ENCODE assay signal across 23 cellular contexts in the genomic region with DNA sequence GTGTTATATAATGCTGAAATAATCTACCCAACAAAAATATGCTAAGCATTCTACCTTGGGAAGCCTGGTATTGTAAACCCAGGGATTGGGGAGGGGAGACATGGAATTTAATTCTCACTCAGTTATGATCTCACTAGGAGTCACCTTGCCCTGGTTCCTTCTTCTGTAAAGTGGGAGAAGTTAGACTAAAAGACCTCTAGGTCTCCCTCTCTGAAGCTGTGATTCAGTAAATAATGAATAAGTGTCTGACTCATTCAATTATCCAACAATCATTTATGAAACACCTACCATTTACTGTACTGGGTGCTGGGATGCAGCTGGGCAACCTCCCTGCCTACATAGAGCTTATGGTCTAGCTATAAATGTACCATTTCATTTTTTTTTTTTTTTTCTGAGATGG. TPM values are rescaled to one million over a fixed set of nuclear protein-coding genes. Genes with fewer than 3 reads are reported as not detected.
DNase-seq lines count a peak whose midpoint lies in the region; ATAC-seq and TF ChIP-seq lines count a peak whose summit lies in the region.
"Had no signal": no experiment of that assay in that cellular context is flagged by ENCODE, and none has a peak within 500 bp of the region (broad histone marks: within the 10 kb centered on the region; RNA-seq: fewer than 3 reads in every experiment).

No MANE protein-coding gene starts in this region.

- H3K9me2 ChIP-seq in PC-3 (replicated peaks; ENCODE audit: low read length) (no peaks in the 10 kb centered on the region), PC-9 (ENCODE audit: insufficient read depth) (no peaks in the 10 kb centered on the region), hepatocyte (replicated peaks; ENCODE audit: insufficient read depth) (no peaks in the 10 kb centered on the region)

- no peak overlapping the region for H3K9ac ChIP-seq in PC-3 (ENCODE audit: low read length)

- CTCF ChIA-PET in PC-3 (lab: Charles Lee) = no interaction called here
- CTCF ChIA-PET in PC-9 (lab: Charles Lee) = interaction anchor here (0.6 kb wide), 1 partner anchor 14 kb away, joined by 3 read pairs; no protein-coding TSS in a partner anchor

- H3K79me2 ChIP-seq in PC-3 (ENCODE audit: low read length) (no peaks in the 10 kb centered on the region), PC-9 (ENCODE audit: low read depth) (no peaks in the 10 kb centered on the region), hepatocyte (no peaks in the 10 kb centered on the region)

- H3K4me3 ChIP-seq in PC-3 (ENCODE audit: low read length) (no peak overlapping the region), epithelial cell of esophagus (ENCODE audit: low read length) (no peak overlapping the region), PC-9 (no peak overlapping the region), hepatocyte (no peak overlapping the region)
- H3K4me3 ChIP-seq: ovary, thyroid gland had no signal

- intact Hi-C loops in PC-3 (cut with micrococcal nuclease) = loop anchor here (2.0 kb wide), 1 partner anchor 34 kb away; no protein-coding TSS in a partner anchor
- intact Hi-C loops in PC-9 (cut with micrococcal nuclease; ENCODE audit: unreplicated experiment) = no loop called here

- H4K20me1 ChIP-seq in PC-3 (ENCODE audit: low read length) (no peaks in the 10 kb centered on the region), PC-9 (ENCODE audit: insufficient read depth) (no peaks in the 10 kb centered on the region), hepatocyte (ENCODE audit: insufficient read depth, poor library complexity, severe bottlenecking) (no peaks in the 10 kb centered on the region)

- H3K27ac ChIP-seq in PC-3 (ENCODE audit: low read length) = no peak overlapping the region
- no peak overlapping the region for H3K27ac ChIP-seq in PC-9
- no peak overlapping the region for H3K27ac ChIP-seq in hepatocyte
- H3K27ac ChIP-seq: ovary, thyroid gland had no signal

- H3K27me3 ChIP-seq in PC-3 (ENCODE audit: low read length) (no peaks in the 10 kb centered on the region), PC-9 (ENCODE audit: insufficient read depth, low read depth) (no peaks in the 10 kb centered on the region), hepatocyte (no peaks in the 10 kb centered on the region)
- H3K27me3 ChIP-seq: ovary, thyroid gland had no signal

- H3F3A ChIP-seq in PC-3 (ENCODE audit: low read length, unreplicated experiment) = no peaks in the 10 kb centered on the region
- H3F3A ChIP-seq in PC-9 (ENCODE audit: insufficient read depth, low read depth) = no peaks in the 10 kb centered on the region; the same call in none of the 2 replicates

- no peak overlapping the region for H3K4me2 ChIP-seq in PC-3 (ENCODE audit: low read length)
- H3K4me2 ChIP-seq in PC-9 = no peak overlapping the region
- H3K4me2 ChIP-seq in hepatocyte = no peak overlapping the region

- BruUV-seq in PC-3 (replicated peaks; lab: Mats Ljungman, UMichigan) (no TSS peak), PC-9 (replicated peaks; lab: Mats Ljungman, UMichigan) (no TSS peak)

- no peak for TF ChIP-seq CTCF in PC-3 (conservative IDR thresholded peaks at IDR 0.05; ENCODE audit: low read depth, low read length)
- TF ChIP-seq CTCF in epithelial cell of esophagus (IDR thresholded peaks at IDR 0.05; ENCODE audit: insufficient read depth, low read depth, low read length, missing control alignments) = no peak
- no peak for TF ChIP-seq CTCF in omental fat pad (IDR thresholded peaks at IDR 0.05)
- TF ChIP-seq CTCF in PC-9 (conservative IDR thresholded peaks at IDR 0.05) = no peak
- no peak for TF ChIP-seq CTCF in hepatocyte (IDR thresholded peaks at IDR 0.05; ENCODE audit: poor library complexity)

- ATAC-seq in PC-3 (peak; percentile 71), omental fat pad (ENCODE audit: low FRiP score) (peak; percentile 70), HG03457 (IDR thresholded peaks at IDR 0.05; ENCODE audit: unreplicated experiment) (no peak)
- ATAC-seq: natural killer cell; right cardiac atrium; stimulated activated naive CD8-positive, alpha-beta T cell treated with anti-CD3 and anti-CD28 coated beads, Interleukin-15, Interleukin-2, amounts not matched to agents 100 U/mL and 50 U/mL, for 24 hours had no signal

- no peaks in the 10 kb centered on the region for H3K36me3 ChIP-seq in PC-3 (ENCODE audit: low read depth, low read length)
- no peaks in the 10 kb centered on the region for H3K36me3 ChIP-seq in PC-9 (ENCODE audit: low read depth)
- no peaks in the 10 kb centered on the region for H3K36me3 ChIP-seq in hepatocyte (replicated peaks; ENCODE audit: insufficient read depth, low read depth)
- H3K36me3 ChIP-seq: ovary, thyroid gland had no signal

- H3K9me3 ChIP-seq in PC-3 (ENCODE audit: low read length) (no peaks in the 10 kb centered on the region), PC-9 (ENCODE audit: insufficient read depth, low read depth) (no peaks in the 10 kb centered on the region; the same call in 1 of the 2 replicates), hepatocyte (ENCODE audit: low read depth) (no peaks in the 10 kb centered on the region)
- H3K9me3 ChIP-seq: ovary, thyroid gland had no signal

- POLR2A ChIA-PET in PC-3 (lab: Charles Lee; ENCODE audit: unreplicated experiment) = no interaction called here
- POLR2A ChIA-PET in PC-9 (lab: Charles Lee; ENCODE audit: unreplicated experiment) = no interaction called here

- DNase-seq in ELR (ENCODE audit: low read depth) = peak; percentile 85
- DNase-seq in PC-3 = peak; percentile 74
- DNase-seq in epithelial cell of esophagus (ENCODE audit: low read depth) = peak; percentile 76
- DNase-seq in omental fat pad (ENCODE audit: low spot score) = no peak
- no peak for DNase-seq in PC-9
- no peak for DNase-seq in hepatocyte (ENCODE audit: low spot score)
- DNase-seq in D341Med (ENCODE audit: low spot score) = no peak
- DNase-seq: activated CD8-positive, alpha-beta memory T cell treated with anti-CD3 and anti-CD28 coated beads for 24 hours; activated naive CD4-positive, alpha-beta T cell; activated T-cell treated with anti-CD3 and anti-CD28 coated beads, Interleukin-2, amount 50 U/mL, for 24 hours; aorta; central memory CD4-positive, alpha-beta T cell; MM.1S; natural killer cell; NCI-H1417; NCI-H446 treated with DMSO at 0.1 percent for 48 hours; OCI-M1; ovary; right cardiac atrium; stimulated activated CD4-positive, alpha-beta T cell treated with anti-CD3 and anti-CD28 coated beads, Interleukin-12 subunit alpha, Interleukin-12 subunit beta, amount 100 ng/mL, for 4 hours; stimulated activated naive CD8-positive, alpha-beta T cell treated with anti-CD3 and anti-CD28 coated beads, Interleukin-15, Interleukin-2, amounts not matched to agents 100 U/mL and 50 U/mL, for 24 hours; thyroid gland had no signal

- no peak overlapping the region for H2AFZ ChIP-seq in PC-3 (ENCODE audit: low read length)
- H2AFZ ChIP-seq in PC-9 = no peak overlapping the region
- no peak overlapping the region for H2AFZ ChIP-seq in hepatocyte

- no peaks in the 10 kb centered on the region for H3K4me1 ChIP-seq in PC-3 (ENCODE audit: insufficient read depth, low read length)
- no peaks in the 10 kb centered on the region for H3K4me1 ChIP-seq in PC-9 (replicated peaks; ENCODE audit: insufficient read depth)
- H3K4me1 ChIP-seq in hepatocyte (ENCODE audit: insufficient read depth) = peaks cover 9% of the 10 kb centered on the region
- H3K4me1 ChIP-seq: thyroid gland had no signal

RNA-seq across cellular contexts. Expression of a gene that starts 20.2 kb away (rescaled TPM):
- 0.86 and 2.7 TPM in 2 replicates for total RNA-seq in PC-3 (2014; rRNA removed)
- 1,000 to 10,000 TPM in 1 of 4 donors, 100 to 1,000 TPM in 3; 579 to 1,303 (median 656) TPM for total RNA-seq in omental fat pad
- total RNA-seq in PC-9 (2021) = 68.7 and 84.1 TPM in 2 replicates
- total RNA-seq in hepatocyte = 4,086 and 4,089 TPM in 2 replicates
- polyA plus RNA-seq in hepatocyte = 15,889 and 16,729 TPM in 2 replicates

RNA-seq across cellular contexts. Expression of a gene that starts 51.5 kb away (rescaled TPM):
- total RNA-seq in PC-3 (2014; rRNA removed) (81.4 and 122 TPM in 2 replicates), omental fat pad (100 to 1,000 TPM in 2 of 4 donors, 10 to 100 TPM in 2; 81.5 to 162 (median 109) TPM), PC-9 (2021) (175 and 201 TPM in 2 replicates), hepatocyte (112 and 174 TPM in 2 replicates)
- polyA plus RNA-seq in hepatocyte = 333 and 348 TPM in 2 replicates

Comparison
In these comparisons a context has a peak if more than half of its experiments do, and no peak if none do; other contexts are left out.
1. DNase-seq: peak in ELR (single experiment), PC-3 (single experiment) and epithelial cell of esophagus (single experiment); none in omental fat pad (single experiment), PC-9 (0 of 2), hepatocyte (single experiment) and D341Med (single experiment).
2. RNA of a gene that starts 20.2 kb away (total RNA-seq): 4,086 to 4,089 TPM in hepatocyte, 579 to 1,303 TPM in omental fat pad and 68.7 to 84.1 TPM in PC-9; 0.86 to 2.7 TPM in PC-3; every median in the first group is over 10 times any median in the second.